In genomic region chr10:31318854-31319601, GRCh38 we compare ENCODE assay signal across 8 cellular contexts. TPM values are rescaled to one million over a fixed set of nuclear protein-coding genes. Genes with fewer than 3 reads are reported as not detected.
DNase-seq lines count a peak whose midpoint lies in the region; ATAC-seq and TF ChIP-seq lines count a peak whose summit lies in the region.

Gene ZEB1 (plus strand): TSS chr10:31319216. CDS start chr10:31319235, 19 bp downstream.

- H3K4me1 ChIP-seq in testis = no peaks in the 10 kb centered on the region

- TF ChIP-seq CTCF in omental fat pad (IDR thresholded peaks at IDR 0.05) (no peak), testis (IDR thresholded peaks at IDR 0.05) (peak in 2 of 3 experiments; percentile 38 to 43)

- peak within 1 kb of the TSS; percentile 98 for H3K27ac Mint-ChIP-seq in activated naive CD4-positive, alpha-beta T cell treated with anti-CD3 and anti-CD28 coated beads, Interleukin-2, amount 10 ng/mL, durations not matched to agents 7 days and 5 days

- H3K9me3 ChIP-seq in MG63 (no peaks in the 10 kb centered on the region), testis (no peaks in the 10 kb centered on the region)

- WGBS in testis, 2 donors = 0% methylated on average over 28 to 71 of the region's 71 CpGs

- H3K36me3 Mint-ChIP-seq in activated naive CD4-positive, alpha-beta T cell treated with anti-CD3 and anti-CD28 coated beads, Interleukin-2, amount 10 ng/mL, durations not matched to agents 7 days and 5 days = peaks cover 9% of the 10 kb centered on the region

- H3K27me3 ChIP-seq in H7 (ENCODE audit: control insufficient read depth, insufficient read depth, low read length) (peaks cover 37% of the 10 kb centered on the region), MG63 (no peaks in the 10 kb centered on the region), testis (no peaks in the 10 kb centered on the region)

- H3K4me3 ChIP-seq in H7 (ENCODE audit: insufficient read depth, low read depth, low read length) = peak within 1 kb of the TSS; percentile 83
- peak within 1 kb of the TSS; percentile 96 for H3K4me3 ChIP-seq in MG63
- H3K4me3 ChIP-seq in testis = peak within 1 kb of the TSS; percentile 92 to 99

- peaks cover 4% of the 10 kb centered on the region for H3K27me3 Mint-ChIP-seq in activated naive CD4-positive, alpha-beta T cell treated with anti-CD3 and anti-CD28 coated beads, Interleukin-2, amount 10 ng/mL, durations not matched to agents 7 days and 5 days

- intact Hi-C loops in testis (cut with DNase I; ENCODE audit: low total_unique reads) = no loop called here

- CTCF ChIA-PET in activated naive CD4-positive, alpha-beta T cell treated with anti-CD3 and anti-CD28 coated beads, Interleukin-2, amount 10 ng/mL, durations not matched to agents 7 days and 5 days (lab: Charles Lee) = no interaction called here

- in situ Hi-C loops in G401 (cut with HindIII; ENCODE audit: low sequenced_read_pairs) (no loop called here), SK-MEL-5 (cut with HindIII; ENCODE audit: low pct_unique_long_range_greater_than_20kb, low sequenced_read_pairs) (no loop called here)

- ATAC-seq in omental fat pad (ENCODE audit: low FRiP score) = peak; percentile 83

- no peaks in the 10 kb centered on the region for H3K9me3 Mint-ChIP-seq in activated naive CD4-positive, alpha-beta T cell treated with anti-CD3 and anti-CD28 coated beads, Interleukin-2, amount 10 ng/mL, durations not matched to agents 7 days and 5 days

- H3K27ac ChIP-seq in testis = peak within 1 kb of the TSS; percentile 96 to 97

- no peak for TF ChIP-seq POLR2A in testis (IDR thresholded peaks at IDR 0.05)

- peak within 1 kb of the TSS; percentile 88 for H3K4me3 Mint-ChIP-seq in activated naive CD4-positive, alpha-beta T cell treated with anti-CD3 and anti-CD28 coated beads, Interleukin-2, amount 10 ng/mL, durations not matched to agents 7 days and 5 days

- DNase-seq in G401 (ENCODE audit: low spot score) (peak; percentile 93), H7 (peak; percentile 89), MG63 (peak; percentile 94), SK-MEL-5 (ENCODE audit: low read depth, low spot score) (peak; percentile 76), glomerular visceral epithelial cell (ENCODE audit: extremely low spot score) (peak; percentile 94), omental fat pad (ENCODE audit: low spot score) (peak; percentile 79), testis (peak; percentile 97)
- DNase-seq in activated naive CD4-positive, alpha-beta T cell treated with anti-CD3 and anti-CD28 coated beads, Interleukin-2, amount 10 ng/mL, durations not matched to agents 7 days and 5 days = peak; percentile 95

- H3K4me1 Mint-ChIP-seq in activated naive CD4-positive, alpha-beta T cell treated with anti-CD3 and anti-CD28 coated beads, Interleukin-2, amount 10 ng/mL, durations not matched to agents 7 days and 5 days = peaks cover 47% of the 10 kb centered on the region

- H3K36me3 ChIP-seq in H7 (replicated peaks; ENCODE audit: control insufficient read depth, insufficient read depth, low read length) (no peaks in the 10 kb centered on the region), MG63 (peaks cover 2% of the 10 kb centered on the region; the same call in 1 of the 2 replicates), testis (ENCODE audit: low read depth, missing control alignments) (no peaks in the 10 kb centered on the region)

RNA-seq across cellular contexts. Expression of gene ZEB1, which starts in this region (rescaled TPM):
- total RNA-seq in G401 (2014; rRNA removed; shearing (Covaris generic)) = 25.3 and 32.9 TPM in 2 replicates
- 6.8 and 9.4 TPM in 2 replicates for total RNA-seq in H7 (2014; rRNA removed; shearing (Covaris generic))
- 21.7 and 32.4 TPM in 2 replicates for total RNA-seq in MG63 (2014; rRNA removed; shearing (Covaris generic); ENCODE audit: low replicate concordance)
- 3.2 and 4.2 TPM in 2 replicates for total RNA-seq in SK-MEL-5 (2014; rRNA removed; shearing (Covaris generic))
- polyA plus RNA-seq in SK-MEL-5 (2015; cell fraction: cytosol; rRNA removed) = 3.1 and 5.4 TPM in 2 replicates
- polyA plus RNA-seq in SK-MEL-5 (2015; cell fraction: nucleus; rRNA removed) = 6.7 and 7.1 TPM in 2 replicates
- total RNA-seq in omental fat pad (100 to 1,000 TPM in 1 of 4 donors, 10 to 100 TPM in 3; 56.6 to 128 (median 71.9) TPM), testis (10 to 100 TPM; 26.3 to 35.9 TPM)
- polyA plus RNA-seq in testis (ENCODE audit: insufficient read depth, low read depth, low replicate concordance) = 22.2 TPM

Comparison
In these comparisons a context has a peak if more than half of its experiments do, and no peak if none do; other contexts are left out.
1. Peak in every context shown above with its lines: DNase-seq, ATAC-seq, H3K4me3 ChIP-seq and H3K27ac ChIP-seq.
2. CTCF ChIP-seq: peak in testis (2 of 3); none in omental fat pad (0 of 3).